8 cellular contexts compared by ENCODE assay signal in the genomic region with DNA sequence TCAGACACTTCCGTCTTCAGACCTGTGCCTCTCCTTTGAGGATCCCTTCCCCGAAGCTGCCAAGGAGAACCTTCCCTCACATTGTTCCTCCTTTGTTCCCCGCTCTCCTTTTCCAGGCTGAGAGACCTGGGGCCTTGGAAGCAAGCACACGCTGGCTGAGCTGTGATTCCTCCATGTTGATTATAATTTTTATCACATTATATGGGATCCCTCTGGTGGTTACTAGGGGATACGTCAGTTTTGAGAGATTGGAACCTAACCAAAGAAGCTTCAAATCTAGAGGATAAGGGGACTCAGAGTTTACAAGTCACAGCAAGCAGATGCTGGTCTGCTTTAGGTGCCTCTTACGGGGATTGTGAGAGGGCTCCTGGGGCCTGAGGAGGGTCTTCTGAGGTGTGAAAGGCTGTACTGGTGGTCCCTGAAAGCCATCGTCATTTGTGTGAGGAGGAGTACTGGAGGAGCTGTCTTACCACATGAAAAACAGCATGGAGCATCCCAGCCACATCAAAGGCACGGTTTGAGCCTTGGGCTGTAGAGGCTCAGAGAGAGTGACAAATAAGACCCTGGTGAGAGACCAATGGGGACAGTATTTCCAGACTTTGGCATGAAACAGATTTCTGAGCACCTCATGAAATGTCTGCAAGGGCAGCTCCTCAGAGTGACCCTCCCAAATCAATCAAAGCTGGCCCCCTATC.
A peak's percentile ranks its signal among the peaks of the same experiment; 100 is the strongest.
DNase-seq lines count a peak whose midpoint lies in the region; ATAC-seq and TF ChIP-seq lines count a peak whose summit lies in the region.

No MANE protein-coding gene starts in this region.

- H3F3A ChIP-seq in PC-9 (ENCODE audit: insufficient read depth, low read depth), result no peaks in the 10 kb centered on the region

- H3K27ac ChIP-seq in PC-9 (peak overlapping the region; percentile 89), ascending aorta (no peak overlapping the region)

- H3K9me2 ChIP-seq in PC-9 (ENCODE audit: insufficient read depth), result no peaks in the 10 kb centered on the region

- peak; percentile 49 for TF ChIP-seq CTCF in PC-9 (conservative IDR thresholded peaks at IDR 0.05)
- TF ChIP-seq CTCF in ascending aorta (IDR thresholded peaks at IDR 0.05), result no peak

- CTCF ChIA-PET in PC-9 (lab: Charles Lee), result interaction anchor here (0.6 kb wide), 2 partner anchors 48 to 611 kb away, joined by 3 to 11 read pairs; no protein-coding TSS in a partner anchor

- no peaks in the 10 kb centered on the region for H3K9me3 ChIP-seq in PC-9 (ENCODE audit: insufficient read depth, low read depth)
- no peaks in the 10 kb centered on the region for H3K9me3 ChIP-seq in ascending aorta

- POLR2A ChIA-PET in PC-9 (lab: Charles Lee; ENCODE audit: unreplicated experiment), result no interaction called here

- no peak for DNase-seq in Right ventricle myocardium inferior (ENCODE audit: missing footprints)
- DNase-seq in cardiac septum (ENCODE audit: low spot score), result no peak
- DNase-seq in PC-9, result no peak
- DNase-seq in glomerular visceral epithelial cell (ENCODE audit: extremely low spot score), result peak; percentile 11
- peak; percentile 18 for DNase-seq in stromal cell of bone marrow (ENCODE audit: low read depth)
- no peak for DNase-seq in cerebellar cortex (ENCODE audit: low spot score)
- DNase-seq in ascending aorta (ENCODE audit: low spot score in 2 of 2), result no peak

- no peak overlapping the region; the same call in 1 of the 2 replicates for H2AFZ ChIP-seq in PC-9

- intact Hi-C loops in Right ventricle myocardium inferior (cut with DNase I), result loop anchor here (5.0 kb wide), 1 partner anchor 233 kb away; no protein-coding TSS in a partner anchor
- intact Hi-C loops in cardiac septum (cut with DNase I), result loop anchor here (5.0 kb wide), 1 partner anchor 233 kb away; no protein-coding TSS in a partner anchor
- intact Hi-C loops in PC-9 (cut with micrococcal nuclease; ENCODE audit: unreplicated experiment), result loop anchor here (10.0 kb wide), 1 partner anchor 1245 kb away; no protein-coding TSS in a partner anchor
- intact Hi-C loops in ascending aorta (cut with DNase I), result no loop called here

- ATAC-seq in Right ventricle myocardium inferior (peak; percentile 51), HG03520 (IDR thresholded peaks at IDR 0.05; ENCODE audit: unreplicated experiment) (no peak)

- H4K20me1 ChIP-seq in PC-9 (ENCODE audit: insufficient read depth), result no peaks in the 10 kb centered on the region

- H3K4me1 ChIP-seq in PC-9 (replicated peaks; ENCODE audit: insufficient read depth), result peaks cover 17% of the 10 kb centered on the region
- peaks cover 0 to 6% of the 10 kb centered on the region in 2 donors for H3K4me1 ChIP-seq in ascending aorta

- no peaks in the 10 kb centered on the region for H3K79me2 ChIP-seq in PC-9 (ENCODE audit: low read depth)

- no peaks in the 10 kb centered on the region for H3K27me3 ChIP-seq in PC-9 (ENCODE audit: insufficient read depth, low read depth)
- H3K27me3 ChIP-seq in ascending aorta, result no peaks in the 10 kb centered on the region

- H3K36me3 ChIP-seq in PC-9 (ENCODE audit: low read depth), result no peaks in the 10 kb centered on the region
- no peaks in the 10 kb centered on the region for H3K36me3 ChIP-seq in ascending aorta

- BruUV-seq in PC-9 (replicated peaks; lab: Mats Ljungman, UMichigan), result no TSS peak

- H3K4me3 ChIP-seq in PC-9 (no peak overlapping the region), ascending aorta (no peak overlapping the region)

- no peak overlapping the region for H3K4me2 ChIP-seq in PC-9

Comparison
In these comparisons a context has a peak if more than half of its experiments do, and no peak if none do; other contexts are left out.
1. DNase-seq: peak in glomerular visceral epithelial cell (single experiment) and stromal cell of bone marrow (single experiment); none in Right ventricle myocardium inferior (single experiment), cardiac septum (single experiment), PC-9 (0 of 2), cerebellar cortex (single experiment) and ascending aorta (0 of 2).